Comparison of ENCODE assay signal across 17 cellular contexts in genomic region chr2:174768557-174768956, GRCh38. TPM values are rescaled to one million over a fixed set of nuclear protein-coding genes. Genes with fewer than 3 reads are reported as not detected.
"Had no signal": no experiment of that assay in that cellular context is flagged by ENCODE, and none has a peak within 500 bp of the region (broad histone marks: within the 10 kb centered on the region; RNA-seq: fewer than 3 reads in every experiment).

No MANE protein-coding gene starts in this region.

- H3K27me3 Mint-ChIP-seq: activated naive CD4-positive, alpha-beta T cell treated with anti-CD3 and anti-CD28 coated beads, Interleukin-2, amount 50 U/mL, for 24 hours; stimulated activated naive CD8-positive, alpha-beta T cell treated with anti-CD3 and anti-CD28 coated beads, Interleukin-15, Interleukin-2, amounts not matched to agents 100 ng/mL and 50 ng/mL, for 24 hours had no signal

- H3K36me3 ChIP-seq: esophagus squamous epithelium, suprapubic skin, upper lobe of left lung had no signal

- ATAC-seq: natural killer cell treated with Interleukin-12 subunit alpha and Interleukin-12 subunit beta and Interleukin-15 and Interleukin-18, amount 100 ng/mL, for 72 hours had no signal

- H3K27ac Mint-ChIP-seq: activated naive CD4-positive, alpha-beta T cell treated with anti-CD3 and anti-CD28 coated beads, Interleukin-2, amount 50 U/mL, for 24 hours; dendritic cell treated with granulocyte-macrophage colony-stimulating factor and Interleukin-4, amounts not matched to agents 40 ng/mL and 50 ng/mL, for 4 days; natural killer cell treated with Interleukin-12 subunit alpha and Interleukin-12 subunit beta and Interleukin-15 and Interleukin-18, amount 100 ng/mL, for 72 hours; stimulated activated naive CD8-positive, alpha-beta T cell treated with anti-CD3 and anti-CD28 coated beads, Interleukin-15, Interleukin-2, amounts not matched to agents 100 ng/mL and 50 ng/mL, for 24 hours had no signal

- H3K27ac ChIP-seq: esophagus squamous epithelium, hepatocyte, suprapubic skin, upper lobe of left lung, VCaP had no signal

- H3K4me3 Mint-ChIP-seq: activated naive CD4-positive, alpha-beta T cell treated with anti-CD3 and anti-CD28 coated beads, Interleukin-2, amount 50 U/mL, for 24 hours; dendritic cell treated with granulocyte-macrophage colony-stimulating factor and Interleukin-4, amounts not matched to agents 40 ng/mL and 50 ng/mL, for 4 days; natural killer cell treated with Interleukin-12 subunit alpha and Interleukin-12 subunit beta and Interleukin-15 and Interleukin-18, amount 100 ng/mL, for 72 hours; stimulated activated naive CD8-positive, alpha-beta T cell treated with anti-CD3 and anti-CD28 coated beads, Interleukin-15, Interleukin-2, amounts not matched to agents 100 ng/mL and 50 ng/mL, for 24 hours had no signal

- H3K27me3 ChIP-seq: hepatocyte, suprapubic skin, upper lobe of left lung had no signal

- DNase-seq: activated CD4-positive, alpha-beta T cell treated with anti-CD3 and anti-CD28 coated beads, Interleukin-2, amount 50 U/mL, for 4 hours; activated gamma-delta T cell; effector CD8-positive, alpha-beta T cell; esophagus squamous epithelium; foreskin fibroblast; nucleus accumbens; stimulated activated CD4-positive, alpha-beta T cell treated with anti-CD3 and anti-CD28 coated beads, Interleukin-2, amount 100 ng/mL, for 24 hours; T-helper 2 cell; upper lobe of left lung had no signal

- H3K36me3 Mint-ChIP-seq: activated naive CD4-positive, alpha-beta T cell treated with anti-CD3 and anti-CD28 coated beads, Interleukin-2, amount 50 U/mL, for 24 hours; natural killer cell treated with Interleukin-12 subunit alpha and Interleukin-12 subunit beta and Interleukin-15 and Interleukin-18, amount 100 ng/mL, for 72 hours had no signal

- H3K4me2 ChIP-seq: hepatocyte had no signal

- H2AFZ ChIP-seq: hepatocyte had no signal

- H3K4me3 ChIP-seq: esophagus squamous epithelium, hepatocyte, suprapubic skin, upper lobe of left lung had no signal

- H3K9me3 Mint-ChIP-seq: activated naive CD4-positive, alpha-beta T cell treated with anti-CD3 and anti-CD28 coated beads, Interleukin-2, amount 50 U/mL, for 24 hours; dendritic cell treated with granulocyte-macrophage colony-stimulating factor and Interleukin-4, amounts not matched to agents 40 ng/mL and 50 ng/mL, for 4 days; natural killer cell treated with Interleukin-12 subunit alpha and Interleukin-12 subunit beta and Interleukin-15 and Interleukin-18, amount 100 ng/mL, for 72 hours; stimulated activated naive CD8-positive, alpha-beta T cell treated with anti-CD3 and anti-CD28 coated beads, Interleukin-15, Interleukin-2, amounts not matched to agents 100 ng/mL and 50 ng/mL, for 24 hours had no signal

- H3K9me3 ChIP-seq: esophagus squamous epithelium, suprapubic skin, upper lobe of left lung had no signal

- H3K4me1 Mint-ChIP-seq: activated naive CD4-positive, alpha-beta T cell treated with anti-CD3 and anti-CD28 coated beads, Interleukin-2, amount 50 U/mL, for 24 hours had no signal

RNA-seq across cellular contexts. Expression of gene CHRNA1, which starts 4.3 kb away (rescaled TPM):
- polyA plus RNA-seq: liver had no signal
